Comparison of ENCODE assay signal across 11 cellular contexts in genomic region chr10:20855398-20856038, GRCh38. TPM values are rescaled to one million over a fixed set of nuclear protein-coding genes. Genes with fewer than 3 reads are reported as not detected.
DNase-seq lines count a peak whose midpoint lies in the region; ATAC-seq, FAIRE-seq and TF ChIP-seq lines count a peak whose summit lies in the region.
"Had no signal": no experiment of that assay in that cellular context is flagged by ENCODE, and none has a peak within 500 bp of the region (broad histone marks: within the 10 kb centered on the region; RNA-seq: fewer than 3 reads in every experiment).

No MANE protein-coding gene starts in this region.

- H3K4me3 ChIP-seq in GM12878, result no peak overlapping the region

- TF ChIP-seq EP300 in GM12878 (IDR thresholded peaks at IDR 0.05; ENCODE audit: borderline replicate concordance in 1 of 2, control insufficient read depth in 1 of 2, low read depth in 2 of 2, low read length in 2 of 2), result no peak

- FAIRE-seq in G401.6 (lab: Jason Lieb, UNC) (peak; percentile 94), GM12878 (lab: Jason Lieb, UNC) (no peak)

- TF ChIP-seq RAD21 in GM12878 (IDR thresholded peaks at IDR 0.05; ENCODE audit: insufficient read depth, low read depth, low read length), result peak; percentile 44

- no peak overlapping the region for H3K4me2 ChIP-seq in GM12878 (ENCODE audit: control insufficient read depth, insufficient read depth)

- no peak overlapping the region for H2AFZ ChIP-seq in GM12878 (ENCODE audit: control insufficient read depth, low read depth, low read length)

- BruUV-seq in GM12878 (replicated peaks; lab: Mats Ljungman, UMichigan), result no TSS peak

- in situ Hi-C loops in GM12878 (cut with MboI), result loop anchor here (25.0 kb wide), 2 partner anchors 407 to 882 kb away; no protein-coding TSS in a partner anchor

- WGBS in GM12878 (ENCODE audit: insufficient coverage, insufficient replicate concordance, low lambda C conversion rate, missing lambda C conversion rate), result 2% methylated on average over 5 of the region's 5 CpGs

- TF ChIP-seq POLR2A in GM12878 (IDR thresholded peaks at IDR 0.05; ENCODE audit: low read depth, low read length), result no peak

- H4K20me1 ChIP-seq in GM12878 (ENCODE audit: control insufficient read depth, insufficient read depth), result no peaks in the 10 kb centered on the region

- SMC1A ChIA-PET in GM12878 (lab: Charles Lee; ENCODE audit: uncharacterized antibody, unreplicated experiment), result no interaction called here

- intact Hi-C loops in GM12878 (cut with micrococcal nuclease; ENCODE audit: unreplicated experiment), result loop anchor here (5.0 to 10.0 kb wide), 2 partner anchors 222 to 1041 kb away; partner anchors contain the start of gene PLXDC2

- DNase-seq in GM12878 (ENCODE audit: low read depth, low spot score), result no peak
- no peak for DNase-seq in nephron progenitor cell
- no peak for DNase-seq in stimulated activated CD4-positive, alpha-beta T cell treated with anti-CD3 and anti-CD28 coated beads, Interleukin-4, amount 100 ng/mL, for 1 hour
- DNase-seq: activated gamma-delta T cell treated with Interleukin-2 at 50 U/mL for 16 hours; left cardiac atrium; stimulated activated CD8-positive, alpha-beta memory T cell treated with anti-CD3 and anti-CD28 coated beads, Interleukin-4, amount 100 ng/mL, for 48 hours had no signal

- no peaks in the 10 kb centered on the region for H3K27me3 ChIP-seq in GM12878 (replicated peaks in 1 of 2; ENCODE audit: control insufficient read depth in 2 of 2, insufficient read depth in 2 of 2, low read length in 1 of 2)

- no peak overlapping the region for H3K9ac ChIP-seq in GM12878 (ENCODE audit: control insufficient read depth, insufficient read depth, low read length)

- no peaks in the 10 kb centered on the region for H3K79me2 ChIP-seq in GM12878 (ENCODE audit: control insufficient read depth, insufficient read depth, low read length)

- H3K4me1 ChIP-seq in GM12878 (ENCODE audit: control insufficient read depth, insufficient read depth, low read length), result no peaks in the 10 kb centered on the region

- no peak overlapping the region for H3K27ac Mint-ChIP-seq in nephron progenitor cell

- CTCF ChIA-PET in GM12878 (lab: Yijun Ruan, JAX), result interaction anchor here (0.6 to 1.0 kb wide), 2 partner anchors 11 to 703 kb away, joined by 3 read pairs; no protein-coding TSS in a partner anchor

- TF ChIP-seq CTCF in LNCAP (IDR thresholded peaks at IDR 0.05) (peak; percentile 62), GM12878 (IDR thresholded peaks at IDR 0.05 in 2 of 3, conservative IDR thresholded peaks at IDR 0.05 in 1 of 3; ENCODE audit: control insufficient read depth in 2 of 3, extremely low read depth in 1 of 3, insufficient read depth in 1 of 3, low read depth in 3 of 3, low read length in 3 of 3) (peak in 1 of 3 experiments; percentile 37; a peak in 1 of 6 replicates), nephron progenitor cell (IDR thresholded peaks at IDR 0.05) (peak; percentile 53)

- no peak overlapping the region for H3K4me3 Mint-ChIP-seq in nephron progenitor cell

- H3K36me3 Mint-ChIP-seq in nephron progenitor cell (ENCODE audit: low read depth), result no peaks in the 10 kb centered on the region

- H3K27me3 Mint-ChIP-seq in nephron progenitor cell (ENCODE audit: low read depth, poor library complexity), result no peaks in the 10 kb centered on the region

- RAD21 ChIA-PET in GM12878 (lab: Charles Lee; ENCODE audit: unreplicated experiment), result no interaction called here

- POLR2A ChIA-PET in GM12878 (lab: Charles Lee), result no interaction called here

- H3K9me3 Mint-ChIP-seq in nephron progenitor cell, result peaks cover 11% of the 10 kb centered on the region

- H3K4me1 Mint-ChIP-seq in nephron progenitor cell, result no peaks in the 10 kb centered on the region

- H3K27ac ChIP-seq in GM12878 (ENCODE audit: control insufficient read depth, insufficient read depth), result no peak overlapping the region

- no peaks in the 10 kb centered on the region for H3K9me3 ChIP-seq in GM12878 (replicated peaks; ENCODE audit: control insufficient read depth, insufficient read depth, low read length)

- H3K36me3 ChIP-seq in GM12878 (ENCODE audit: control insufficient read depth in 2 of 2, insufficient read depth in 2 of 2, low read length in 1 of 2), result no peaks in the 10 kb centered on the region

- ATAC-seq in GM12878, result no peak
- ATAC-seq in GM21515 (IDR thresholded peaks at IDR 0.05; ENCODE audit: unreplicated experiment), result no peak
- ATAC-seq in HG02763 (IDR thresholded peaks at IDR 0.05; ENCODE audit: unreplicated experiment), result no peak
- no peak for ATAC-seq in GM18867 (IDR thresholded peaks at IDR 0.05; ENCODE audit: unreplicated experiment)

TF ChIP-seq in GM12878, 131 proteins besides CTCF, POLR2A, EP300 and RAD21:
- no peak for TF ChIP-seq ATF2 (IDR thresholded peaks at IDR 0.05; ENCODE audit: low read length)
- TF ChIP-seq SMC3 (IDR thresholded peaks at IDR 0.05; ENCODE audit: borderline replicate concordance, low read length), result peak; percentile 21; the same call in 1 of the 2 replicates
- TF ChIP-seq POLR2AphosphoS2 (IDR thresholded peaks at IDR 0.05; ENCODE audit: low read depth, low read length), result no peak
- TF ChIP-seq HCFC1 (IDR thresholded peaks at IDR 0.05; ENCODE audit: low read length), result no peak
- no peak for TF ChIP-seq JUND (IDR thresholded peaks at IDR 0.05; ENCODE audit: low read depth, low read length)

RNA-seq across cellular contexts. Expression of gene NEBL, which starts 41.6 kb away (rescaled TPM):
- total RNA-seq in GM12878 (2013; cell fraction: nucleolus; rRNA removed), result 1.6 and 2.3 TPM in 2 replicates
- total RNA-seq in GM12878 (2014; rRNA removed) (not detected in 2 replicates), GM12878 (2014; rRNA removed; fragmentation: Illumina TruSeq; extraction: Trizol) (0.04 TPM in 1 of 2 replicates, not detected in the other), GM12878 (2021) (0.08 and 0.18 TPM in 2 replicates)
- not detected for polyA plus RNA-seq in GM12878 (2011; ENCODE audit: low read depth)
- polyA plus RNA-seq in GM12878 (2011; rRNA removed) (0.56 and 1.4 TPM in 2 replicates), GM12878 (2014; fragmentation: Illumina TruSeq; extraction: Trizol) (not detected in 2 replicates), GM12878 (2014; fragmentation: Nextera tagmentation; extraction: Ambion mirVana) (not detected), GM12878 (2014; rRNA removed) (0.03 TPM in 1 of 2 replicates, not detected in the other), GM12878 (2016; fragmentation: Nextera tagmentation; extraction: Ambion mirVana) (under 1 TPM in 1 of 2 experiments, not detected in 1; 0.04 TPM)
- 0.28 and 0.36 TPM in 2 replicates for polyA plus RNA-seq in GM12878 (2011; cell fraction: cytosol; rRNA removed)
- 0.55 and 0.98 TPM in 2 replicates for polyA plus RNA-seq in GM12878 (2011; cell fraction: nucleus; rRNA removed)
- polyA plus RNA-seq in GM12878 (2012), result 0.03 and 0.07 TPM in 2 replicates
- polyA minus RNA-seq in GM12878 (2011; rRNA and poly(A)+ RNA removed), result 1.2 and 1.4 TPM in 2 replicates
- polyA minus RNA-seq in GM12878 (2011; cell fraction: cytosol; rRNA and poly(A)+ RNA removed), result 0.40 TPM in 1 of 2 replicates, not detected in the other
- polyA minus RNA-seq in GM12878 (2011; cell fraction: nucleus; rRNA and poly(A)+ RNA removed), result 0.77 and 2.3 TPM in 2 replicates
